Comparison of ENCODE assay signal across 11 cellular contexts in genomic region chr6:129886401-129887155, GRCh38. TPM values are rescaled to one million over a fixed set of nuclear protein-coding genes. Genes with fewer than 3 reads are reported as not detected.
"Had no signal": no experiment of that assay in that cellular context is flagged by ENCODE, and none has a peak within 500 bp of the region (broad histone marks: within the 10 kb centered on the region; RNA-seq: fewer than 3 reads in every experiment).

No MANE protein-coding gene starts in this region.

- H2AFZ ChIP-seq: GM23338 had no signal

- H3K27me3 Mint-ChIP-seq: IgD-negative memory B cell had no signal

- DNase-seq: H9, HCEC 1CT, HFFc6, KG1 had no signal

- ATAC-seq: GM23338, HepG2 had no signal

- H3K4me3 Mint-ChIP-seq: GM23338, H9, HFFc6, IgD-negative memory B cell had no signal

- H3K27ac Mint-ChIP-seq: GM23338, H9, HFFc6, IgD-negative memory B cell had no signal

- H3K27ac ChIP-seq: HL-60 had no signal

- H3K4me1 Mint-ChIP-seq: GM23338, H9 had no signal

- H3K4me2 ChIP-seq: GM23338 had no signal

- H3K9me3 Mint-ChIP-seq: HFFc6 had no signal

- H3K4me3 ChIP-seq: GM23338 had no signal

- FAIRE-seq: H1, H54, HepG2 had no signal

RNA-seq across cellular contexts. Expression of gene TMEM244, which starts 25.5 kb away (rescaled TPM):
- total RNA-seq: GM23338, H1, H9, HepG2, HFFc6, HT1080 had no signal
- polyA plus RNA-seq: GM23338, H1, HepG2 had no signal
